ENCODE assay signal across 26 cellular contexts in the genomic region with DNA sequence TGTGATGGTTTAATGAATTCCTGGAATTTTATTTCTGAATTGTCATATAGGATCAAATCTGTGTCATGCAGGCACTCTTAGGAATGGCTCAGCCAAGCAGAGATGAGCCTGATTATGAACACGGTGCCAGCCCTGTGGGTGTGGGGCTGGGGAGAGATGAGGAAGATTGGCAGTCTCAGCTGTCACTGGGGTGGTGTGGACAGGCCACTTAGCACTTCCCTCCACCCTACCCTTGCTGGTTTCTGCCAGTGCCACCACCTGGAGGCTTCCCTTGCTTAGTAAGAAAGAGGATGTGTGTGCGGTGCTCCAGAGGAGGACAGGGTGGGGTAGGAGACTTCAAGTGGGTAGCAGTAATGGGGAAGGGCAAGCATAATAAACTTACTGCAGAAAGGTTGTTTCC.
"Had no signal": no experiment of that assay in that cellular context is flagged by ENCODE, and none has a peak within 500 bp of the region (broad histone marks: within the 10 kb centered on the region; RNA-seq: fewer than 3 reads in every experiment).

No MANE protein-coding gene starts in this region.

- H3K27me3 ChIP-seq: breast epithelium, left lung, right lobe of liver, vagina had no signal

- H2AFZ ChIP-seq: parathyroid adenoma had no signal

- H3K27ac ChIP-seq: left lung, parathyroid adenoma, right lobe of liver, skin epidermis, thoracic aorta, vagina had no signal

- ATAC-seq: activated naive CD8-positive, alpha-beta T cell treated with anti-CD3 and anti-CD28 coated beads, Interleukin-2, amount 50 U/mL, for 24 hours; esophagus mucosa; left lung; naive thymus-derived CD4-positive, alpha-beta T cell; right lobe of liver; stimulated activated effector memory CD8-positive, alpha-beta T cell treated with anti-CD3 and anti-CD28 coated beads, Interleukin-12 subunit alpha, Interleukin-12 subunit beta, amount 100 ng/mL, for 72 hours; WTC11 had no signal

- DNase-seq: activated CD4-positive, alpha-beta memory T cell treated with anti-CD3 and anti-CD28 coated beads, Interleukin-2, amount 10 ng/mL, durations not matched to agents 7 days and 5 days; activated CD4-positive, alpha-beta T cell treated with anti-CD3 and anti-CD28 coated beads for 1 hour; activated CD4-positive, alpha-beta T cell treated with anti-CD3 and anti-CD28 coated beads, Interleukin-2, amount 10 ng/mL, durations not matched to agents 7 days and 5 days; activated CD8-positive, alpha-beta memory T cell treated with anti-CD3 and anti-CD28 coated beads, Interleukin-2, amount 50 U/mL, for 48 hours; activated naive CD8-positive, alpha-beta T cell treated with anti-CD3 and anti-CD28 coated beads, Interleukin-2, amount 50 U/mL, for 24 hours; activated T-cell treated with anti-CD3 and anti-CD28 coated beads, Interleukin-2, amount 50 U/mL, for 24 hours; amygdala; endodermal cell; foreskin fibroblast; head of caudate nucleus; kidney glomerular epithelial cell; left lung; naive thymus-derived CD4-positive, alpha-beta T cell; occipital lobe; right lobe of liver; stimulated activated CD4-positive, alpha-beta T cell treated with anti-CD3 and anti-CD28 coated beads, Interleukin-12 subunit alpha, Interleukin-12 subunit beta, amount 100 ng/mL, for 4 hours; stimulated activated CD4-positive, alpha-beta T cell treated with anti-CD3 and anti-CD28 coated beads, Interleukin-4, amount 100 ng/mL, for 24 hours; T-helper 2 cell had no signal

- H3K4me3 ChIP-seq: breast epithelium, left lung, right lobe of liver, skin epidermis, thoracic aorta, vagina had no signal

- H3K9ac ChIP-seq: parathyroid adenoma had no signal

- H3K4me1 ChIP-seq: breast epithelium, left lung, right lobe of liver, vagina had no signal

- H3K9me3 ChIP-seq: breast epithelium, left lung, right lobe of liver, thoracic aorta, vagina had no signal

- H3K36me3 ChIP-seq: breast epithelium, left lung, right lobe of liver, thoracic aorta, vagina had no signal
